Comparison of ENCODE assay signal across 8 cellular contexts in the genomic region with DNA sequence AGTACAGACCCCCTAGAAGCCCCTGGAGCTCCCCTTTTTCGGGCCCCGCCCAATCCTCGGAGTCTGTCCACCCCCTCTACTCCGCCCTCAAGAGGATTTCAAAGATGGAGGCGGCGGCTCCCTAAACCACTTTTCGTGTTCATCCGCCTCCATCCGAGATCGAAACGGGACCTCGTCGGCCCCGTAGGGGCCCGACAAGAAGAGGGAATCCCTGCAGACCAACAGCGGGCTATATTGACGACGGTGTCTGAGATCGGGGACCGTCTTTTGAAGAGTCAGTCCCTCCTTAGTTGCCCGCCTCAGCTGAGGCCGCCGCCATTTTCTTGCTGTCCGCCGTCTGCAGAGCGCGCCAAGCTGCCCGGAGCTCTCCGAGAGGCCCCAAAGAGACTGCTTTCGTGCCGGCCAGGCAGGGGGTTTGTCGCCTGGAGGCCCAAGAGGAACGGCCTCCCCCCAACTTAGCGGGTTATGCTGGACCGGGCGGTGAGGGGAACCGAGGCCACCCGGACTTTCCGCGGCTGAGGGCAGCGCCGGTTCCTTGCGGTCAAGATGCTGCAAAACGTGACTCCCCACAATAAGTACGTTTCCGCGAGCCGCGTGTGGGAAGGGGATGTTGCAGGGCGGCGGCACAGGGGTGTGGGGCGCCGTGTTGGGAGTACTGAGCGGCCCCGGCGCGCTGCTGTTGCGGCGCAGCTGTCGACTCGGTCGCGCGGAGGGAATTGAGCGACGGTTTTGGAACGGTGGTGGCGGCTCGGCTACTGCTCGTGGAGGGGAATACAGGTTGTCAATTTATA. TPM values are rescaled to one million over a fixed set of nuclear protein-coding genes. Genes with fewer than 3 reads are reported as not detected.
DNase-seq lines count a peak whose midpoint lies in the region; ATAC-seq and TF ChIP-seq lines count a peak whose summit lies in the region.

No MANE protein-coding gene starts in this region.

- peaks cover 0 to 10% (median 2%) of the 10 kb centered on the region in 3 donors for H3K27me3 Mint-ChIP-seq in CD14-positive monocyte (ENCODE audit: low read depth in 3 of 3)
- H3K27me3 Mint-ChIP-seq in T-cell = no peaks in the 10 kb centered on the region
- H3K27me3 Mint-ChIP-seq in stimulated activated memory B cell treated with anti-CD40 and anti-IgM and Interleukin-4, amounts not matched to agents 10 μg/mL and 1 μg/mL and 100 μg/mL, for 72 hours = no peaks in the 10 kb centered on the region

- peak overlapping the region; percentile 89 to 100 (median 99) for H3K27ac Mint-ChIP-seq in CD14-positive monocyte
- peak overlapping the region; percentile 99 for H3K27ac Mint-ChIP-seq in T-cell
- H3K27ac Mint-ChIP-seq in stimulated activated memory B cell treated with anti-CD40 and anti-IgM and Interleukin-4, amounts not matched to agents 10 μg/mL and 1 μg/mL and 100 μg/mL, for 72 hours = peak overlapping the region; percentile 99

- peaks cover 46 to 55% of the 10 kb centered on the region in 2 donors for H3K36me3 Mint-ChIP-seq in CD14-positive monocyte
- H3K36me3 Mint-ChIP-seq in T-cell = peaks cover 56% of the 10 kb centered on the region
- H3K36me3 Mint-ChIP-seq in stimulated activated memory B cell treated with anti-CD40 and anti-IgM and Interleukin-4, amounts not matched to agents 10 μg/mL and 1 μg/mL and 100 μg/mL, for 72 hours = peaks cover 80% of the 10 kb centered on the region

- DNase-seq in CD14-positive monocyte (ENCODE audit: low spot score) (peak; percentile 53), HEK293T (ENCODE audit: extremely low spot score) (no peak), T-cell (peak in 29 of 34 experiments; percentile 30 to 67 (median 53)), lower leg skin (ENCODE audit: low spot score in 2 of 2) (peak in 1 of 2 donors; percentile 88), foreskin melanocyte (no peak)
- peak; percentile 59 for DNase-seq in central memory CD4-positive, alpha-beta T cell

- ATAC-seq in T-cell (replicated peaks in 1 of 4) = peak; percentile 9 to 21 (median 9)
- ATAC-seq in stimulated activated memory B cell treated with anti-CD40 and anti-IgM and Interleukin-4, amounts not matched to agents 10 μg/mL and 1 μg/mL and 100 μg/mL, for 72 hours = no peak
- no peak for ATAC-seq in GM21786 (IDR thresholded peaks at IDR 0.05; ENCODE audit: unreplicated experiment)

- H3K4me1 Mint-ChIP-seq in CD14-positive monocyte = peaks cover 48% of the 10 kb centered on the region
- H3K4me1 Mint-ChIP-seq in T-cell = peaks cover 30 to 69% (median 40%) of the 10 kb centered on the region in 3 donors
- peaks cover 37% of the 10 kb centered on the region for H3K4me1 Mint-ChIP-seq in stimulated activated memory B cell treated with anti-CD40 and anti-IgM and Interleukin-4, amounts not matched to agents 10 μg/mL and 1 μg/mL and 100 μg/mL, for 72 hours

- POLR2A ChIA-PET in HEK293T (lab: Yijun Ruan, JAX) (interaction anchor here (0.7 to 10.4 kb wide), 57 partner anchors 10 to 1308 kb away, joined by 3 to 369 read pairs (median 5); a partner anchor contains a TSS), T-cell (lab: Charles Lee) (interaction anchor here (0.5 to 3.4 kb wide), 37 partner anchors 8 to 1916 kb away, joined by 3 to 49 read pairs (median 7); a partner anchor contains a TSS)

- TF ChIP-seq CTCF in CD14-positive monocyte (IDR thresholded peaks at IDR 0.05) (no peak), lower leg skin (IDR thresholded peaks at IDR 0.05) (no peak)

- peaks cover 0 to 9% (median 0%) of the 10 kb centered on the region in 7 donors for H3K9me3 Mint-ChIP-seq in CD14-positive monocyte
- no peaks in the 10 kb centered on the region for H3K9me3 Mint-ChIP-seq in T-cell
- H3K9me3 Mint-ChIP-seq in stimulated activated memory B cell treated with anti-CD40 and anti-IgM and Interleukin-4, amounts not matched to agents 10 μg/mL and 1 μg/mL and 100 μg/mL, for 72 hours = no peaks in the 10 kb centered on the region

- peak overlapping the region; percentile 95 for H3K4me3 ChIP-seq in lower leg skin (ENCODE audit: low read depth, poor library complexity, severe bottlenecking)

- 0% methylated on average over 56 to 68 of the region's 70 CpGs for WGBS in lower leg skin, 2 donors

- TF ChIP-seq POLR2A in lower leg skin (IDR thresholded peaks at IDR 0.05) = no peak

- H3K4me3 Mint-ChIP-seq in CD14-positive monocyte (peak overlapping the region; percentile 98 to 100), T-cell (peak overlapping the region; percentile 96 to 99 (median 99))
- peak overlapping the region; percentile 89 for H3K4me3 Mint-ChIP-seq in stimulated activated memory B cell treated with anti-CD40 and anti-IgM and Interleukin-4, amounts not matched to agents 10 μg/mL and 1 μg/mL and 100 μg/mL, for 72 hours

- CTCF ChIA-PET in HEK293T (lab: Yijun Ruan, JAX) (interaction anchor here (1.1 to 4.1 kb wide), 6 partner anchors 12 to 134 kb away, joined by 3 to 33 read pairs (median 8); a partner anchor contains a TSS), T-cell (lab: Charles Lee) (interaction anchor here (0.5 to 14.4 kb wide), 17 partner anchors 9 to 1429 kb away, joined by 3 to 207 read pairs (median 8); a partner anchor contains a TSS)

- intact Hi-C loops in CD14-positive monocyte (cut with micrococcal nuclease) = loop anchor here (5.0 kb wide), 3 partner anchors 35 to 130 kb away; a partner anchor contains a TSS
- intact Hi-C loops in lower leg skin (cut with DNase I; ENCODE audit: low total_unique reads) = no loop called here

TF ChIP-seq in HEK293T, 16 proteins besides CTCF, POLR2A, EP300 and RAD21:
- TF ChIP-seq ARNT (IDR thresholded peaks at IDR 0.05) (0 out of 2 replicates have a peak, but pooled peaks have one; percentile 3), FOXM1 (IDR thresholded peaks at IDR 0.05; ENCODE audit: borderline replicate concordance) (no peak), FOXA1 (IDR thresholded peaks at IDR 0.05) (no peak), CTBP1 (IDR thresholded peaks at IDR 0.05; ENCODE audit: borderline replicate concordance) (no peak), NFRKB (IDR thresholded peaks at IDR 0.05) (peak; percentile 81), ZNF384 (IDR thresholded peaks at IDR 0.05) (no peak), BHLHE40 (IDR thresholded peaks at IDR 0.05; ENCODE audit: borderline replicate concordance) (no peak), ELF4 (IDR thresholded peaks at IDR 0.05) (no peak), L3MBTL2 (conservative IDR thresholded peaks at IDR 0.05) (no peak), SP1 (IDR thresholded peaks at IDR 0.05) (no peak), TARDBP (IDR thresholded peaks at IDR 0.05) (no peak), FOXK2 (IDR thresholded peaks at IDR 0.05) (no peak), HDGF (IDR thresholded peaks at IDR 0.05; ENCODE audit: borderline replicate concordance) (peak; percentile 35; the same call in 1 of the 2 replicates), LEF1 (IDR thresholded peaks at IDR 0.05; ENCODE audit: borderline replicate concordance) (no peak), SUZ12 (IDR thresholded peaks at IDR 0.05) (no peak)
- TF ChIP-seq, protein P1, sequence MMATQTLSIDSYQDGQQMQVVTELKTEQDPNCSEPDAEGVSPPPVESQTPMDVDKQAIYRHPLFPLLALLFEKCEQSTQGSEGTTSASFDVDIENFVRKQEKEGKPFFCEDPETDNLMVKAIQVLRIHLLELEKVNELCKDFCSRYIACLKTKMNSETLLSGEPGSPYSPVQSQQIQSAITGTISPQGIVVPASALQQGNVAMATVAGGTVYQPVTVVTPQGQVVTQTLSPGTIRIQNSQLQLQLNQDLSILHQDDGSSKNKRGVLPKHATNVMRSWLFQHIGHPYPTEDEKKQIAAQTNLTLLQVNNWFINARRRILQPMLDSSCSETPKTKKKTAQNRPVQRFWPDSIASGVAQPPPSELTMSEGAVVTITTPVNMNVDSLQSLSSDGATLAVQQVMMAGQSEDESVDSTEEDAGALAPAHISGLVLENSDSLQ (IDR thresholded peaks at IDR 0.05) = no peak

RNA-seq across cellular contexts. Expression of a gene that starts 4.2 kb away (rescaled TPM):
- polyA plus RNA-seq in CD14-positive monocyte = 10 to 100 TPM in 1 of 2 donors, 1 to 10 TPM in 1; 9.6 to 21.7 TPM
- 100 to 1,000 TPM; 320 to 383 (median 358) TPM for total RNA-seq in T-cell
- 100 to 1,000 TPM in 3 of 4 donors, 10 to 100 TPM in 1; 97.5 to 130 (median 119) TPM for total RNA-seq in lower leg skin

RNA-seq across cellular contexts. Expression of a gene that starts 19.7 kb away (rescaled TPM):
- polyA plus RNA-seq in CD14-positive monocyte = 100 to 1,000 TPM; 434 to 526 TPM
- total RNA-seq in T-cell (10 to 100 TPM; 22.3 to 37.8 (median 27.5) TPM), lower leg skin (10 to 100 TPM; 11.5 to 33.4 (median 22.4) TPM)

RNA-seq across cellular contexts. Expression of a gene that starts 31.7 kb away (rescaled TPM):
- 100 to 1,000 TPM; 726 to 924 TPM for polyA plus RNA-seq in CD14-positive monocyte
- total RNA-seq in T-cell (10 to 100 TPM in 3 of 5 donors, 1 to 10 TPM in 2; 8.8 to 30.6 (median 10.6) TPM), lower leg skin (10 to 100 TPM; 15.3 to 23.2 (median 18.4) TPM)

RNA-seq across cellular contexts. Expression of a gene that starts 36.8 kb away (rescaled TPM):
- 1 to 10 TPM; 2.8 to 9.1 TPM for polyA plus RNA-seq in CD14-positive monocyte
- 10 to 100 TPM in 3 of 5 donors, 1 to 10 TPM in 2; 6.1 to 17.0 (median 13.4) TPM for total RNA-seq in T-cell
- total RNA-seq in lower leg skin = 10 to 100 TPM in 3 of 4 donors, 1 to 10 TPM in 1; 4.3 to 47.9 (median 13.4) TPM

Comparison
In these comparisons a context has a peak if more than half of its experiments do, and no peak if none do; other contexts are left out.
1. DNase-seq: peak in CD14-positive monocyte (single experiment), T-cell (29 of 34) and central memory CD4-positive, alpha-beta T cell (single experiment); none in HEK293T (single experiment) and foreskin melanocyte (single experiment).
2. ATAC-seq: peak in T-cell (4 of 4); none in stimulated activated memory B cell treated with anti-CD40 and anti-IgM and Interleukin-4, amounts not matched to agents 10 μg/mL and 1 μg/mL and 100 μg/mL, for 72 hours (single experiment) and GM21786 (single experiment).
3. Peak in every context shown above with its lines, with median percentiles within 50 percentile points of each other: H3K27ac Mint-ChIP-seq and H3K4me3 Mint-ChIP-seq.